ENCODE assay signal across 26 cellular contexts in genomic region chr3:52185837-52186236, GRCh38. TPM values are rescaled to one million over a fixed set of nuclear protein-coding genes. Genes with fewer than 3 reads are reported as not detected.
DNase-seq lines count a peak whose midpoint lies in the region; ATAC-seq, FAIRE-seq and TF ChIP-seq lines count a peak whose summit lies in the region.
"Had no signal": no experiment of that assay in that cellular context is flagged by ENCODE, and none has a peak within 500 bp of the region (broad histone marks: within the 10 kb centered on the region; RNA-seq: fewer than 3 reads in every experiment).

No MANE protein-coding gene starts in this region.

- intact Hi-C loops in pancreas (cut with DNase I): no loop called here

- no peak overlapping the region for H3K27ac ChIP-seq in pancreas
- H3K27ac ChIP-seq: 22Rv1, colonic mucosa, foreskin keratinocyte, SJSA1 had no signal

- H3K27me3 ChIP-seq in pancreas: no peaks in the 10 kb centered on the region
- H3K27me3 ChIP-seq: colonic mucosa, foreskin keratinocyte, heart right ventricle, SJSA1 had no signal

- peaks cover 0 to 7% (median 0%) of the 10 kb centered on the region in 3 donors for H3K4me1 ChIP-seq in pancreas
- H3K4me1 ChIP-seq: colonic mucosa, foreskin keratinocyte had no signal

- no peak overlapping the region for H3K4me3 Mint-ChIP-seq in T-helper 2 cell treated with Interferon-gamma antibody and Interleukin-4, amounts not matched to agents 5 μg/mL and 100 μg/mL, for 36 hours
- H3K4me3 Mint-ChIP-seq in stimulated activated effector memory CD8-positive, alpha-beta T cell treated with anti-CD3 and anti-CD28 coated beads, Interleukin-12 subunit alpha, Interleukin-12 subunit beta, amount 100 ng/mL, for 72 hours: no peak overlapping the region
- H3K4me3 Mint-ChIP-seq in chondrocyte (ENCODE audit: unreplicated experiment): no peak overlapping the region
- H3K4me3 Mint-ChIP-seq: activated naive CD4-positive, alpha-beta T cell treated with anti-CD3 and anti-CD28 coated beads, Interleukin-2, amount 50 U/mL, for 24 hours; CD8-positive, alpha-beta memory T cell; effector memory CD8-positive, alpha-beta T cell; memory B cell; WTC11 had no signal

- H3K9me3 ChIP-seq in pancreas: no peaks in the 10 kb centered on the region
- H3K9me3 ChIP-seq: colonic mucosa, heart right ventricle, SJSA1 had no signal

- no peaks in the 10 kb centered on the region for H3K36me3 ChIP-seq in pancreas
- H3K36me3 ChIP-seq: colonic mucosa, heart right ventricle, SJSA1 had no signal

- peaks cover 18% of the 10 kb centered on the region for H3K4me1 Mint-ChIP-seq in T-helper 2 cell treated with Interferon-gamma antibody and Interleukin-4, amounts not matched to agents 5 μg/mL and 100 μg/mL, for 36 hours (ENCODE audit: low read depth)
- peaks cover 33% of the 10 kb centered on the region for H3K4me1 Mint-ChIP-seq in stimulated activated effector memory CD8-positive, alpha-beta T cell treated with anti-CD3 and anti-CD28 coated beads, Interleukin-12 subunit alpha, Interleukin-12 subunit beta, amount 100 ng/mL, for 72 hours
- H3K4me1 Mint-ChIP-seq in chondrocyte (ENCODE audit: low read depth): peaks cover 10% of the 10 kb centered on the region
- H3K4me1 Mint-ChIP-seq: activated naive CD4-positive, alpha-beta T cell treated with anti-CD3 and anti-CD28 coated beads, Interleukin-2, amount 50 U/mL, for 24 hours; WTC11 had no signal

- no peaks in the 10 kb centered on the region for H3K27me3 Mint-ChIP-seq in T-helper 2 cell treated with Interferon-gamma antibody and Interleukin-4, amounts not matched to agents 5 μg/mL and 100 μg/mL, for 36 hours (ENCODE audit: low read depth)
- H3K27me3 Mint-ChIP-seq in chondrocyte (ENCODE audit: low read depth): no peaks in the 10 kb centered on the region
- H3K27me3 Mint-ChIP-seq: activated naive CD4-positive, alpha-beta T cell treated with anti-CD3 and anti-CD28 coated beads, Interleukin-2, amount 50 U/mL, for 24 hours; CD8-positive, alpha-beta memory T cell; effector memory CD8-positive, alpha-beta T cell; memory B cell had no signal

- DNase-seq in T-helper 2 cell treated with Interferon-gamma antibody and Interleukin-4, amounts not matched to agents 5 μg/mL and 100 μg/mL, for 36 hours (ENCODE audit: low spot score): no peak
- no peak for DNase-seq in T-helper 2 cell
- peak; percentile 82 for DNase-seq in SKM-1 (lab: John Stamatoyannopoulos, UW; ENCODE audit: unreplicated experiment)
- DNase-seq in stimulated activated effector memory CD8-positive, alpha-beta T cell treated with anti-CD3 and anti-CD28 coated beads, Interleukin-12 subunit alpha, Interleukin-12 subunit beta, amount 100 ng/mL, for 72 hours (ENCODE audit: low spot score in 2 of 2): no peak
- DNase-seq in pancreas: no peak
- no peak for DNase-seq in chondrocyte (ENCODE audit: low spot score)
- DNase-seq: activated CD4-positive, alpha-beta T cell treated with anti-CD3 and anti-CD28 coated beads, Interleukin-2, amount 50 U/mL, for 1 hour; CD8-positive, alpha-beta memory T cell; colonic mucosa; effector memory CD8-positive, alpha-beta T cell; foreskin keratinocyte; heart right ventricle; left cardiac atrium; NCI-H2081 treated with DMSO at 0.1 percent for 48 hours; nucleus accumbens had no signal

- WGBS in pancreas, 2 donors: 78 to 86% methylated on average over 3 of the region's 3 CpGs

- H3K9me3 Mint-ChIP-seq in T-helper 2 cell treated with Interferon-gamma antibody and Interleukin-4, amounts not matched to agents 5 μg/mL and 100 μg/mL, for 36 hours: no peaks in the 10 kb centered on the region
- no peaks in the 10 kb centered on the region for H3K9me3 Mint-ChIP-seq in stimulated activated effector memory CD8-positive, alpha-beta T cell treated with anti-CD3 and anti-CD28 coated beads, Interleukin-12 subunit alpha, Interleukin-12 subunit beta, amount 100 ng/mL, for 72 hours
- no peaks in the 10 kb centered on the region for H3K9me3 Mint-ChIP-seq in chondrocyte (ENCODE audit: low read depth)
- H3K9me3 Mint-ChIP-seq: activated naive CD4-positive, alpha-beta T cell treated with anti-CD3 and anti-CD28 coated beads, Interleukin-2, amount 50 U/mL, for 24 hours; CD8-positive, alpha-beta memory T cell; effector memory CD8-positive, alpha-beta T cell; memory B cell had no signal

- no peak overlapping the region for H3K4me3 ChIP-seq in pancreas
- H3K4me3 ChIP-seq: colonic mucosa, heart right ventricle, SJSA1 had no signal

- H3K36me3 Mint-ChIP-seq in T-helper 2 cell treated with Interferon-gamma antibody and Interleukin-4, amounts not matched to agents 5 μg/mL and 100 μg/mL, for 36 hours (ENCODE audit: low read depth): no peaks in the 10 kb centered on the region
- no peaks in the 10 kb centered on the region for H3K36me3 Mint-ChIP-seq in stimulated activated effector memory CD8-positive, alpha-beta T cell treated with anti-CD3 and anti-CD28 coated beads, Interleukin-12 subunit alpha, Interleukin-12 subunit beta, amount 100 ng/mL, for 72 hours
- no peaks in the 10 kb centered on the region for H3K36me3 Mint-ChIP-seq in chondrocyte (ENCODE audit: low read depth)
- H3K36me3 Mint-ChIP-seq: activated naive CD4-positive, alpha-beta T cell treated with anti-CD3 and anti-CD28 coated beads, Interleukin-2, amount 50 U/mL, for 24 hours; CD8-positive, alpha-beta memory T cell; memory B cell; WTC11 had no signal

- no peak for ATAC-seq in stimulated activated effector memory CD8-positive, alpha-beta T cell treated with anti-CD3 and anti-CD28 coated beads, Interleukin-12 subunit alpha, Interleukin-12 subunit beta, amount 100 ng/mL, for 72 hours
- ATAC-seq in pancreas: no peak
- ATAC-seq: effector memory CD8-positive, alpha-beta T cell; esophagus mucosa; foreskin keratinocyte; HCT116; heart right ventricle; left cardiac atrium; Panc1; WTC11 had no signal

- no peak for FAIRE-seq in pancreas (lab: Jason Lieb, UNC)
- FAIRE-seq: bronchial epithelial cell had no signal

- H3K27ac Mint-ChIP-seq in T-helper 2 cell treated with Interferon-gamma antibody and Interleukin-4, amounts not matched to agents 5 μg/mL and 100 μg/mL, for 36 hours: peak overlapping the region; percentile 44
- peak overlapping the region; percentile 6 for H3K27ac Mint-ChIP-seq in stimulated activated effector memory CD8-positive, alpha-beta T cell treated with anti-CD3 and anti-CD28 coated beads, Interleukin-12 subunit alpha, Interleukin-12 subunit beta, amount 100 ng/mL, for 72 hours
- H3K27ac Mint-ChIP-seq in chondrocyte (ENCODE audit: unreplicated experiment): no peak overlapping the region
- H3K27ac Mint-ChIP-seq: activated naive CD4-positive, alpha-beta T cell treated with anti-CD3 and anti-CD28 coated beads, Interleukin-2, amount 50 U/mL, for 24 hours; memory B cell; WTC11 had no signal

- TF ChIP-seq CTCF in pancreas (IDR thresholded peaks at IDR 0.05): no peak
- TF ChIP-seq CTCF in chondrocyte (IDR thresholded peaks at IDR 0.05): no peak

RNA-seq across cellular contexts. Expression of gene ALAS1, which starts 12.1 kb away (rescaled TPM):
- 10 to 100 TPM; 10.1 to 21.7 (median 12.9) TPM for total RNA-seq in pancreas
- polyA plus RNA-seq in pancreas: 10 to 100 TPM in 1 of 2 donors, 1 to 10 TPM in 1; 8.4 to 20.2 TPM
- total RNA-seq in chondrocyte: 37.5 to 39.8 TPM (median 38.3 TPM) in 3 replicates

RNA-seq across cellular contexts. Expression of gene POC1A, which starts 31.6 kb away (rescaled TPM):
- total RNA-seq in pancreas: 1 to 10 TPM in 1 of 6 donors, under 1 TPM in 5; 0.37 to 1.1 (median 0.71) TPM
- under 1 TPM; 0.46 to 0.80 TPM for polyA plus RNA-seq in pancreas
- total RNA-seq in chondrocyte: 5.3 to 5.7 TPM (median 5.5 TPM) in 3 replicates

RNA-seq across cellular contexts. Expression of gene TLR9, which starts 39.6 kb away (rescaled TPM):
- under 1 TPM in 4 of 6 donors, not detected in 2; 0.03 to 0.47 (median 0.04) TPM for total RNA-seq in pancreas
- under 1 TPM; 0.05 to 0.27 TPM for polyA plus RNA-seq in pancreas
- 0.12 TPM in 1 of 3 replicates, not detected in the others for total RNA-seq in chondrocyte
- total RNA-seq: bronchial epithelial cell, foreskin keratinocyte, NCI-H460, SJSA1, subcutaneous adipose tissue, WTC11 had no signal
- polyA plus RNA-seq: foreskin keratinocyte had no signal

RNA-seq across cellular contexts. Expression of gene TWF2, which starts 53.1 kb away (rescaled TPM):
- total RNA-seq in pancreas (10 to 100 TPM in 4 of 6 donors, 1 to 10 TPM in 2; 8.9 to 26.8 (median 11.3) TPM), chondrocyte (58.9 to 65.9 TPM (median 65.2 TPM) in 3 replicates)
- polyA plus RNA-seq in pancreas: 10 to 100 TPM; 12.9 to 15.9 TPM

RNA-seq across cellular contexts. Expression of gene PPM1M, which starts 59.7 kb away (rescaled TPM):
- total RNA-seq in pancreas (10 to 100 TPM in 1 of 6 donors, 1 to 10 TPM in 5; 4.0 to 15.2 (median 6.7) TPM), chondrocyte (14.5 to 20.8 TPM (median 20.1 TPM) in 3 replicates)
- 10 to 100 TPM in 1 of 2 donors, 1 to 10 TPM in 1; 9.2 to 11.8 TPM for polyA plus RNA-seq in pancreas
